ENCODE assay signal across 8 cellular contexts in genomic region chr1:153963850-153964331, GRCh38. TPM values are rescaled to one million over a fixed set of nuclear protein-coding genes. Genes with fewer than 3 reads are reported as not detected.
DNase-seq lines count a peak whose midpoint lies in the region; ATAC-seq and TF ChIP-seq lines count a peak whose summit lies in the region.

No MANE protein-coding gene starts in this region.

- TF ChIP-seq CTCF in GM23338 (conservative IDR thresholded peaks at IDR 0.05; ENCODE audit: low read depth in 2 of 2) (no peak), RWPE2 (IDR thresholded peaks at IDR 0.05; ENCODE audit: poor library complexity, severe bottlenecking) (no peak), epithelial cell of esophagus (IDR thresholded peaks at IDR 0.05; ENCODE audit: insufficient read depth, low read depth, low read length, missing control alignments) (no peak)

- H2AFZ ChIP-seq in GM23338, result no peak overlapping the region

- peaks cover 0 to 27% (median 0%) of the 10 kb centered on the region in 3 donors for H3K36me3 Mint-ChIP-seq in CD8-positive, alpha-beta memory T cell
- H3K36me3 Mint-ChIP-seq in GM23338 (ENCODE audit: low read depth), result peaks cover 54% of the 10 kb centered on the region
- H3K36me3 Mint-ChIP-seq in naive thymus-derived CD8-positive, alpha-beta T cell, result no peaks in the 10 kb centered on the region

- H3K9me3 ChIP-seq in CD8-positive, alpha-beta memory T cell (ENCODE audit: low read length), result no peaks in the 10 kb centered on the region
- no peaks in the 10 kb centered on the region for H3K9me3 ChIP-seq in RWPE2 (ENCODE audit: severe bottlenecking)

- peaks cover 50% of the 10 kb centered on the region for H3F3A ChIP-seq in GM23338 (replicated peaks; ENCODE audit: low read depth)

- peaks cover 45% of the 10 kb centered on the region for H3K4me1 ChIP-seq in CD8-positive, alpha-beta memory T cell (ENCODE audit: insufficient read depth, low read length)
- H3K4me1 ChIP-seq in GM23338 (ENCODE audit: insufficient read depth) (peaks cover 46% of the 10 kb centered on the region), RWPE2 (ENCODE audit: insufficient read depth, poor library complexity, severe bottlenecking) (peaks cover 11% of the 10 kb centered on the region)

- peaks cover 50 to 67% (median 61%) of the 10 kb centered on the region in 3 donors for H3K4me1 Mint-ChIP-seq in CD8-positive, alpha-beta memory T cell
- peaks cover 43% of the 10 kb centered on the region for H3K4me1 Mint-ChIP-seq in GM23338
- H3K4me1 Mint-ChIP-seq in naive thymus-derived CD8-positive, alpha-beta T cell, result peaks cover 33 to 76% (median 67%) of the 10 kb centered on the region in 4 donors

- peaks cover 53% of the 10 kb centered on the region for H3K79me2 ChIP-seq in GM23338 (replicated peaks; ENCODE audit: insufficient read depth)

- no peaks in the 10 kb centered on the region for H3K9me3 Mint-ChIP-seq in CD8-positive, alpha-beta memory T cell
- H3K9me3 Mint-ChIP-seq in GM23338, result peaks cover 4% of the 10 kb centered on the region; the same call in 1 of the 3 replicates
- H3K9me3 Mint-ChIP-seq in naive thymus-derived CD8-positive, alpha-beta T cell, result peaks cover 0 to 2% (median 0%) of the 10 kb centered on the region in 9 donors

- H3K27ac ChIP-seq in CD8-positive, alpha-beta memory T cell (ENCODE audit: low read depth, low read length), result peak overlapping the region; percentile 80
- H3K27ac ChIP-seq in GM23338 (ENCODE audit: low read depth), result peak overlapping the region; percentile 100
- peak overlapping the region; percentile 92 for H3K27ac ChIP-seq in RWPE2 (ENCODE audit: poor library complexity, severe bottlenecking)

- H3K27ac Mint-ChIP-seq in CD8-positive, alpha-beta memory T cell, result peak overlapping the region; percentile 80 to 100 (median 96)
- H3K27ac Mint-ChIP-seq in GM23338, result peak overlapping the region; percentile 96
- H3K27ac Mint-ChIP-seq in naive thymus-derived CD8-positive, alpha-beta T cell, result peak overlapping the region; percentile 95 to 100 (median 97)

- H3K36me3 ChIP-seq in CD8-positive, alpha-beta memory T cell (ENCODE audit: insufficient read depth, low read length), result no peaks in the 10 kb centered on the region
- H3K36me3 ChIP-seq in GM23338 (ENCODE audit: insufficient read depth) (peaks cover 14% of the 10 kb centered on the region), RWPE2 (ENCODE audit: low read depth) (peaks cover 18% of the 10 kb centered on the region)

- ATAC-seq in GM23338 (peak; percentile 31), RWPE2 (ENCODE audit: low read depth) (peak; percentile 47), GM18868 (IDR thresholded peaks at IDR 0.05; ENCODE audit: unreplicated experiment) (no peak)
- ATAC-seq in naive thymus-derived CD8-positive, alpha-beta T cell, result peak in 1 of 2 donors; percentile 4

- peak overlapping the region; percentile 97 for H3K4me2 ChIP-seq in GM23338

- CTCF ChIA-PET in CD8-positive, alpha-beta memory T cell (lab: Charles Lee), result interaction anchor here (0.6 to 3.2 kb wide), 3 partner anchors 13 to 156 kb away, joined by 3 to 19 read pairs (median 10); partner anchors contain the start of genes DENND4B and JTB

- no peaks in the 10 kb centered on the region for H3K27me3 ChIP-seq in CD8-positive, alpha-beta memory T cell (ENCODE audit: insufficient read depth, low read length, poor library complexity, severe bottlenecking)
- H3K27me3 ChIP-seq in GM23338 (ENCODE audit: insufficient read depth), result no peaks in the 10 kb centered on the region
- H3K27me3 ChIP-seq in RWPE2 (ENCODE audit: insufficient read depth, poor library complexity, severe bottlenecking), result no peaks in the 10 kb centered on the region

- H3K4me3 Mint-ChIP-seq in CD8-positive, alpha-beta memory T cell, result peak overlapping the region; percentile 83 to 96 (median 90)
- peak overlapping the region; percentile 81 for H3K4me3 Mint-ChIP-seq in GM23338
- peak overlapping the region; percentile 86 to 100 (median 94) for H3K4me3 Mint-ChIP-seq in naive thymus-derived CD8-positive, alpha-beta T cell

- peak overlapping the region; percentile 83 for H3K4me3 ChIP-seq in CD8-positive, alpha-beta memory T cell (ENCODE audit: low read length)
- H3K4me3 ChIP-seq in GM23338, result peak overlapping the region; percentile 83
- peak overlapping the region; percentile 54 for H3K4me3 ChIP-seq in RWPE2 (ENCODE audit: severe bottlenecking)
- H3K4me3 ChIP-seq in epithelial cell of esophagus (ENCODE audit: low read length), result peak overlapping the region; percentile 51

- no peaks in the 10 kb centered on the region for H3K9me2 ChIP-seq in GM23338 (ENCODE audit: insufficient read depth)

- H4K20me1 ChIP-seq in GM23338 (replicated peaks; ENCODE audit: insufficient read depth), result no peaks in the 10 kb centered on the region

- POLR2A ChIA-PET in CD8-positive, alpha-beta memory T cell (lab: Charles Lee), result interaction anchor here (0.6 to 2.9 kb wide), 7 partner anchors 9 to 191 kb away, joined by 3 to 23 read pairs (median 4); partner anchors contain the start of genes DENND4B and JTB
- POLR2A ChIA-PET in naive thymus-derived CD8-positive, alpha-beta T cell (lab: Charles Lee), result interaction anchor here (0.6 to 13.8 kb wide), 8 partner anchors 9 to 195 kb away, joined by 3 to 315 read pairs (median 14); partner anchors contain the start of genes DENND4B, JTB, RAB13 and RPS27

- no peaks in the 10 kb centered on the region for H3K27me3 Mint-ChIP-seq in CD8-positive, alpha-beta memory T cell
- peaks cover 21% of the 10 kb centered on the region for H3K27me3 Mint-ChIP-seq in GM23338 (ENCODE audit: insufficient read depth, low read depth, poor library complexity)
- H3K27me3 Mint-ChIP-seq in naive thymus-derived CD8-positive, alpha-beta T cell, result no peaks in the 10 kb centered on the region

- DNase-seq in CD8-positive, alpha-beta memory T cell, result no peak
- DNase-seq in GM23338 (ENCODE audit: low spot score) (peak; percentile 95), RWPE2 (ENCODE audit: low spot score) (peak; percentile 90), epithelial cell of esophagus (ENCODE audit: low read depth) (peak; percentile 91), NCI-H2196 (lab: John Stamatoyannopoulos, UW; ENCODE audit: unreplicated experiment) (no peak), hippocampal formation (lab: John Stamatoyannopoulos, UW) (no peak)
- no peak for DNase-seq in naive thymus-derived CD8-positive, alpha-beta T cell

TF ChIP-seq in GM23338, 12 proteins besides CTCF, POLR2A, EP300 and RAD21 (continues in another document):
- TF ChIP-seq ZNF331 (CRISPR knock-in tag; IDR thresholded peaks at IDR 0.05; ENCODE audit: low read depth), result no peak
- no peak for TF ChIP-seq ZNF114 (CRISPR knock-in tag; IDR thresholded peaks at IDR 0.05)

RNA-seq across cellular contexts. Expression of gene SLC39A1, which starts 0.6 kb away (rescaled TPM):
- total RNA-seq in CD8-positive, alpha-beta memory T cell, result 10 to 100 TPM; 85.5 to 88.2 TPM
- polyA plus RNA-seq in CD8-positive, alpha-beta memory T cell, result 39.2 TPM
- total RNA-seq in GM23338 (2014; rRNA removed; shearing (Covaris generic)), result 218 and 220 TPM in 2 replicates
- polyA plus RNA-seq in GM23338 (2016; fragmentation: Nextera tagmentation; extraction: Ambion mirVana), result 87.3 and 91.3 TPM in 2 replicates
- 10 to 100 TPM; 14.7 to 14.9 TPM for total RNA-seq in naive thymus-derived CD8-positive, alpha-beta T cell
- 10 to 100 TPM; 29.5 to 35.2 (median 32.6) TPM for polyA plus RNA-seq in naive thymus-derived CD8-positive, alpha-beta T cell

RNA-seq across cellular contexts. Expression of gene CREB3L4, which starts 3.8 kb away (rescaled TPM):
- total RNA-seq in CD8-positive, alpha-beta memory T cell, result 10 to 100 TPM in 1 of 2 experiments, 1 to 10 TPM in 1; 10.0 to 10.1 TPM
- polyA plus RNA-seq in CD8-positive, alpha-beta memory T cell, result 5.3 TPM
- total RNA-seq in GM23338 (2014; rRNA removed; shearing (Covaris generic)), result 21.3 and 26.8 TPM in 2 replicates
- polyA plus RNA-seq in GM23338 (2016; fragmentation: Nextera tagmentation; extraction: Ambion mirVana), result 16.7 and 19.3 TPM in 2 replicates
- 10 to 100 TPM; 11.1 to 13.2 TPM for total RNA-seq in naive thymus-derived CD8-positive, alpha-beta T cell
- 1 to 10 TPM; 4.3 to 6.0 (median 4.4) TPM for polyA plus RNA-seq in naive thymus-derived CD8-positive, alpha-beta T cell

RNA-seq across cellular contexts. Expression of gene CRTC2, which starts 5.5 kb away (rescaled TPM):
- 10 to 100 TPM; 53.9 to 63.2 TPM for total RNA-seq in CD8-positive, alpha-beta memory T cell
- 38.9 TPM for polyA plus RNA-seq in CD8-positive, alpha-beta memory T cell
- 7.4 and 10.6 TPM in 2 replicates for total RNA-seq in GM23338 (2014; rRNA removed; shearing (Covaris generic))
- polyA plus RNA-seq in GM23338 (2016; fragmentation: Nextera tagmentation; extraction: Ambion mirVana), result 18.3 and 20.7 TPM in 2 replicates
- total RNA-seq in naive thymus-derived CD8-positive, alpha-beta T cell, result 100 to 1,000 TPM; 132 to 147 TPM
- 10 to 100 TPM; 21.4 to 49.6 (median 27.1) TPM for polyA plus RNA-seq in naive thymus-derived CD8-positive, alpha-beta T cell

RNA-seq across cellular contexts. Expression of gene JTB, which starts 13.6 kb away (rescaled TPM):
- 100 to 1,000 TPM; 232 to 239 TPM for total RNA-seq in CD8-positive, alpha-beta memory T cell
- polyA plus RNA-seq in CD8-positive, alpha-beta memory T cell, result 351 TPM
- total RNA-seq in GM23338 (2014; rRNA removed; shearing (Covaris generic)), result 179 and 208 TPM in 2 replicates
- 139 and 140 TPM in 2 replicates for polyA plus RNA-seq in GM23338 (2016; fragmentation: Nextera tagmentation; extraction: Ambion mirVana)
- total RNA-seq in naive thymus-derived CD8-positive, alpha-beta T cell, result 100 to 1,000 TPM; 120 to 121 TPM
- 100 to 1,000 TPM; 302 to 384 (median 322) TPM for polyA plus RNA-seq in naive thymus-derived CD8-positive, alpha-beta T cell

RNA-seq across cellular contexts. Expression of gene DENND4B, which starts 17.4 kb away (rescaled TPM):
- 100 to 1,000 TPM; 100 to 102 TPM for total RNA-seq in CD8-positive, alpha-beta memory T cell
- polyA plus RNA-seq in CD8-positive, alpha-beta memory T cell, result 27.3 TPM
- total RNA-seq in GM23338 (2014; rRNA removed; shearing (Covaris generic)), result 33.3 and 57.0 TPM in 2 replicates
- 24.9 and 29.4 TPM in 2 replicates for polyA plus RNA-seq in GM23338 (2016; fragmentation: Nextera tagmentation; extraction: Ambion mirVana)
- 100 to 1,000 TPM; 174 to 194 TPM for total RNA-seq in naive thymus-derived CD8-positive, alpha-beta T cell
- polyA plus RNA-seq in naive thymus-derived CD8-positive, alpha-beta T cell, result 10 to 100 TPM; 12.0 to 21.2 (median 19.0) TPM

Comparison
In these comparisons a context has a peak if more than half of its experiments do, and no peak if none do; other contexts are left out.
1. DNase-seq: peak in GM23338 (single experiment), RWPE2 (single experiment) and epithelial cell of esophagus (single experiment); none in CD8-positive, alpha-beta memory T cell (0 of 5), naive thymus-derived CD8-positive, alpha-beta T cell (0 of 10), NCI-H2196 (single experiment) and hippocampal formation (0 of 2).
2. RNA of gene SLC39A1, which starts 0.6 kb away (total RNA-seq): 218 to 220 TPM in GM23338 and 85.5 to 88.2 TPM in CD8-positive, alpha-beta memory T cell; 14.7 to 14.9 TPM in naive thymus-derived CD8-positive, alpha-beta T cell; every median in the first group is over 4 times any median in the second.
3. Peak in every context shown above with its lines, with median percentiles within 50 percentile points of each other: H3K27ac ChIP-seq, H3K4me3 ChIP-seq, H3K27ac Mint-ChIP-seq and H3K4me3 Mint-ChIP-seq.